ENCODE assay signal across 7 cellular contexts in the genomic region with DNA sequence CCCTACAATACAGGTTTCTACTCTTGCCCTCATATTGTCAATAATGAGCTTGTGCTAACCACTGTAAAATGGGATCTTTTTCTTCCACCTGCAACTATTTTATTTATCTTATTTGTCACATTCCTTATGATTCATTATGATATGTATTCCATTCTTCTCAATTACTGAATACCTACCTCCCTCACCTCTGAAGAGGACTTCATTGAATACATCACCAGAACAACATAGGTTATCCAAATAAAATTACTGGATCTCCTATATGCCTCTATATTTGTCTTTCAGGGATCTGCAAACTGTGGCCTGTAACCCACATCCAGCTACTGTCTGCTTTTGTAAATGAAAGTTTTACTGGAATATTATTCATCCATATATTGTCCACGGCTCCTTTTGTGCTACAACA.
"Had no signal": no experiment of that assay in that cellular context is flagged by ENCODE, and none has a peak within 500 bp of the region (broad histone marks: within the 10 kb centered on the region; RNA-seq: fewer than 3 reads in every experiment).

No MANE protein-coding gene starts in this region.

- ATAC-seq: GM12878 had no signal

- FAIRE-seq: GM12878, GM12891, GM12892, GM18507, GM19239 had no signal

- DNase-seq: GDM1, GF-D8 had no signal

- H3K4me3 ChIP-seq: GM12878 had no signal
